Comparison of ENCODE assay signal across 8 cellular contexts in the genomic region with DNA sequence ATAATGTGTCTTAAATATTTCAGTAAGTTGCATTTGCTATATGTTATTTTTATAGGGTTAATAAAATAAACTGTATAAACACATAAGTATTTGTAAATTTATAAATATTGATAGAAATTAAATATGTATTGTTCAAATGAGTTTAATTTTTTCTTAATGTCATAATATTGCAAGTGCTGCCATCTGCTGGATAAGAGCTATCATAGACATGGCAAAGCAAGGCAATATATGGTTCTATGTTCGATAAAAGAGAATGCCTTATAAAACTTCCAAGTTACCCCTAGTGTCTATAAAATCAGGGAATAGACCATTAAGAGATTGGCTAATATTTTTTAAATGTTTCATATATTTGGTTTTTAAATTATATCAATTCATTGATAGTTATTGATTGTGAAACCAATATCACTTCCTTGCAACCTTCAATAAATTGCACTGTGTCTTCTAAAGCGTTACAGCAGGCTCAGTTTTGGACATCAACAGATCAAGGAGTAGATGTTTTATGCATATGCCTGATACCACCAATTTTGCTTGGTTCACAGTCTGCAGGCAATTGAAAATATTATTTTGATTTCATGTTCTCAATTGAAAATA. TPM values are rescaled to one million over a fixed set of nuclear protein-coding genes. Genes with fewer than 3 reads are reported as not detected.
DNase-seq lines count a peak whose midpoint lies in the region; TF ChIP-seq lines count a peak whose summit lies in the region.

No MANE protein-coding gene starts in this region.

- no peak for TF ChIP-seq EP300 in neural cell (conservative IDR thresholded peaks at IDR 0.05; ENCODE audit: poor library complexity, severe bottlenecking)

- H3K9ac ChIP-seq in neural cell (ENCODE audit: low read length), result no peak overlapping the region

- CTCF ChIA-PET in A673 (lab: Charles Lee), result interaction anchor here (0.6 kb wide), 1 partner anchor 226 kb away, joined by 3 read pairs; no protein-coding TSS in a partner anchor

- H3K4me3 ChIP-seq in A673 (ENCODE audit: low read depth, low read length, poor library complexity, severe bottlenecking) (no peak overlapping the region), LNCaP clone FGC (ENCODE audit: low read depth, low read length) (no peak overlapping the region), neural cell (ENCODE audit: low read length) (no peak overlapping the region)

- H3K79me2 ChIP-seq in neural cell (replicated peaks; ENCODE audit: insufficient read depth, low read length), result no peaks in the 10 kb centered on the region

- no peak overlapping the region for H3K4me2 ChIP-seq in neural cell (ENCODE audit: low read length)

- H3K9me3 ChIP-seq in A673 (ENCODE audit: low read depth, low read length, poor library complexity, severe bottlenecking), result no peaks in the 10 kb centered on the region
- no peaks in the 10 kb centered on the region for H3K9me3 ChIP-seq in neural cell (ENCODE audit: low read length)

- H3K27me3 ChIP-seq in A673 (replicated peaks; ENCODE audit: insufficient read depth, low read depth, low read length, poor library complexity) (no peaks in the 10 kb centered on the region), neural cell (ENCODE audit: insufficient read depth, low read depth, low read length) (no peaks in the 10 kb centered on the region)

- DNase-seq in A673 (ENCODE audit: low spot score) (peak; percentile 30), LNCaP clone FGC (ENCODE audit: low read depth) (no peak), cerebellar cortex (ENCODE audit: low spot score) (peak; percentile 25), T-helper 1 cell (no peak)
- DNase-seq in activated effector memory CD4-positive, alpha-beta T cell treated with anti-CD3 and anti-CD28 coated beads, Interleukin-2, amount 50 U/mL, for 16 hours, result no peak
- no peak for DNase-seq in stimulated activated CD4-positive, alpha-beta T cell treated with anti-CD3 and anti-CD28 coated beads, Interleukin-2, amount 100 ng/mL, for 24 hours

- intact Hi-C loops in A673 (cut with micrococcal nuclease; ENCODE audit: unreplicated experiment), result no loop called here

- no peaks in the 10 kb centered on the region for H3F3A ChIP-seq in neural cell (ENCODE audit: insufficient read depth, low read length, poor library complexity, severe bottlenecking)

- no peaks in the 10 kb centered on the region for H4K20me1 ChIP-seq in neural cell (ENCODE audit: insufficient read depth)

- no peaks in the 10 kb centered on the region for H3K36me3 ChIP-seq in A673 (ENCODE audit: insufficient read depth, low read length, poor library complexity, severe bottlenecking)
- H3K36me3 ChIP-seq in neural cell (ENCODE audit: insufficient read depth, low read length), result no peaks in the 10 kb centered on the region

- POLR2A ChIA-PET in A673 (lab: Charles Lee; ENCODE audit: low non-redundant PET), result no interaction called here

- peak; percentile 75 for TF ChIP-seq CTCF in A673 (conservative IDR thresholded peaks at IDR 0.05; ENCODE audit: low read depth, low read length)
- TF ChIP-seq CTCF in GM12872 (IDR thresholded peaks at IDR 0.05; ENCODE audit: insufficient read depth, low read depth, low read length), result peak; percentile 48
- peak; percentile 53 for TF ChIP-seq CTCF in LNCaP clone FGC (IDR thresholded peaks at IDR 0.05; ENCODE audit: control insufficient read depth, extremely low read depth, insufficient read depth)
- TF ChIP-seq CTCF in neural cell (IDR thresholded peaks at IDR 0.05; ENCODE audit: poor library complexity, severe bottlenecking), result peak; percentile 67

- no peak overlapping the region for H2AFZ ChIP-seq in neural cell (ENCODE audit: low read depth, low read length)

- no TSS peak for BruUV-seq in A673 (replicated peaks; lab: Mats Ljungman, UMichigan)

- peak; percentile 60 for TF ChIP-seq RAD21 in neural cell (conservative IDR thresholded peaks at IDR 0.05)

- no peak overlapping the region for H3K27ac ChIP-seq in A673 (ENCODE audit: low read depth, low read length, poor library complexity, severe bottlenecking)
- no peak overlapping the region for H3K27ac ChIP-seq in neural cell (ENCODE audit: low read length)

- H3K9me2 ChIP-seq in neural cell (ENCODE audit: insufficient read depth, low read length), result no peaks in the 10 kb centered on the region

- H3K4me1 ChIP-seq in A673 (ENCODE audit: insufficient read depth, low read length, poor library complexity, severe bottlenecking), result no peaks in the 10 kb centered on the region

TF ChIP-seq in neural cell, 6 proteins besides CTCF, POLR2A, EP300 and RAD21:
- peak; percentile 71 for TF ChIP-seq SMC3 (conservative IDR thresholded peaks at IDR 0.05; ENCODE audit: poor library complexity)
- TF ChIP-seq, protein P1, sequence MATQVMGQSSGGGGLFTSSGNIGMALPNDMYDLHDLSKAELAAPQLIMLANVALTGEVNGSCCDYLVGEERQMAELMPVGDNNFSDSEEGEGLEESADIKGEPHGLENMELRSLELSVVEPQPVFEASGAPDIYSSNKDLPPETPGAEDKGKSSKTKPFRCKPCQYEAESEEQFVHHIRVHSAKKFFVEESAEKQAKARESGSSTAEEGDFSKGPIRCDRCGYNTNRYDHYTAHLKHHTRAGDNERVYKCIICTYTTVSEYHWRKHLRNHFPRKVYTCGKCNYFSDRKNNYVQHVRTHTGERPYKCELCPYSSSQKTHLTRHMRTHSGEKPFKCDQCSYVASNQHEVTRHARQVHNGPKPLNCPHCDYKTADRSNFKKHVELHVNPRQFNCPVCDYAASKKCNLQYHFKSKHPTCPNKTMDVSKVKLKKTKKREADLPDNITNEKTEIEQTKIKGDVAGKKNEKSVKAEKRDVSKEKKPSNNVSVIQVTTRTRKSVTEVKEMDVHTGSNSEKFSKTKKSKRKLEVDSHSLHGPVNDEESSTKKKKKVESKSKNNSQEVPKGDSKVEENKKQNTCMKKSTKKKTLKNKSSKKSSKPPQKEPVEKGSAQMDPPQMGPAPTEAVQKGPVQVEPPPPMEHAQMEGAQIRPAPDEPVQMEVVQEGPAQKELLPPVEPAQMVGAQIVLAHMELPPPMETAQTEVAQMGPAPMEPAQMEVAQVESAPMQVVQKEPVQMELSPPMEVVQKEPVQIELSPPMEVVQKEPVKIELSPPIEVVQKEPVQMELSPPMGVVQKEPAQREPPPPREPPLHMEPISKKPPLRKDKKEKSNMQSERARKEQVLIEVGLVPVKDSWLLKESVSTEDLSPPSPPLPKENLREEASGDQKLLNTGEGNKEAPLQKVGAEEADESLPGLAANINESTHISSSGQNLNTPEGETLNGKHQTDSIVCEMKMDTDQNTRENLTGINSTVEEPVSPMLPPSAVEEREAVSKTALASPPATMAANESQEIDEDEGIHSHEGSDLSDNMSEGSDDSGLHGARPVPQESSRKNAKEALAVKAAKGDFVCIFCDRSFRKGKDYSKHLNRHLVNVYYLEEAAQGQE (IDR thresholded peaks at IDR 0.05; ENCODE audit: borderline replicate concordance), result no peak

RNA-seq across cellular contexts. Expression of a gene that starts 29.0 kb away (rescaled TPM):
- total RNA-seq in A673 (2021), result 1.1 and 1.3 TPM in 2 replicates
- 27.8 and 28.6 TPM in 2 replicates for polyA plus RNA-seq in neural cell
- polyA minus RNA-seq in neural cell, result 148 and 167 TPM in 2 replicates

Comparison
In these comparisons a context has a peak if more than half of its experiments do, and no peak if none do; other contexts are left out.
1. DNase-seq: peak in A673 (single experiment) and cerebellar cortex (single experiment); none in LNCaP clone FGC (single experiment), activated effector memory CD4-positive, alpha-beta T cell treated with anti-CD3 and anti-CD28 coated beads, Interleukin-2, amount 50 U/mL, for 16 hours (single experiment), stimulated activated CD4-positive, alpha-beta T cell treated with anti-CD3 and anti-CD28 coated beads, Interleukin-2, amount 100 ng/mL, for 24 hours (0 of 2) and T-helper 1 cell (0 of 5).
2. Peak in every context shown above with its lines, with median percentiles within 50 percentile points of each other: CTCF ChIP-seq.